9 cellular contexts compared by ENCODE assay signal in genomic region chr10:102815790-102816549, GRCh38. TPM values are rescaled to one million over a fixed set of nuclear protein-coding genes. Genes with fewer than 3 reads are reported as not detected.
DNase-seq lines count a peak whose midpoint lies in the region; ATAC-seq and TF ChIP-seq lines count a peak whose summit lies in the region.
"Had no signal": no experiment of that assay in that cellular context is flagged by ENCODE, and none has a peak within 500 bp of the region (broad histone marks: within the 10 kb centered on the region; RNA-seq: fewer than 3 reads in every experiment).

No MANE protein-coding gene starts in this region.

- peak overlapping the region; percentile 97 for H3K27ac Mint-ChIP-seq in nephron progenitor cell
- H3K27ac Mint-ChIP-seq: IgD-negative memory B cell had no signal

- no peaks in the 10 kb centered on the region for H3K9me3 ChIP-seq in OCI-LY7 (ENCODE audit: low read length)

- H3K9me3 Mint-ChIP-seq in nephron progenitor cell = no peaks in the 10 kb centered on the region
- H3K9me3 Mint-ChIP-seq: IgD-negative memory B cell had no signal

- peak overlapping the region; percentile 74 for H3K27ac ChIP-seq in OCI-LY7 (ENCODE audit: low read depth, low read length, poor library complexity, severe bottlenecking)

- intact Hi-C loops in OCI-LY7 (cut with micrococcal nuclease; ENCODE audit: unreplicated experiment) = no loop called here

- peaks cover 39% of the 10 kb centered on the region for H3K36me3 Mint-ChIP-seq in nephron progenitor cell (ENCODE audit: low read depth)

- peaks cover 52% of the 10 kb centered on the region for H3K4me1 ChIP-seq in OCI-LY7 (ENCODE audit: insufficient read depth, low read length, poor library complexity, severe bottlenecking)

- no peak for TF ChIP-seq CTCF in OCI-LY7 (conservative IDR thresholded peaks at IDR 0.05; ENCODE audit: low read length)
- no peak for TF ChIP-seq CTCF in nephron progenitor cell (IDR thresholded peaks at IDR 0.05)

- BruUV-seq in OCI-LY7 (replicated peaks; lab: Mats Ljungman, UMichigan) = no TSS peak

- peaks cover 34% of the 10 kb centered on the region for H3K36me3 ChIP-seq in OCI-LY7 (ENCODE audit: insufficient read depth, low read length)

- no peaks in the 10 kb centered on the region for H3K79me2 ChIP-seq in OCI-LY7 (ENCODE audit: insufficient read depth, low read depth, low read length)

- H4K20me1 ChIP-seq in OCI-LY7 (ENCODE audit: insufficient read depth, low read length) = no peaks in the 10 kb centered on the region

- peak overlapping the region; percentile 18 for H3K4me3 ChIP-seq in OCI-LY7 (ENCODE audit: low read depth, low read length, poor library complexity, severe bottlenecking)

- peak; percentile 63 for DNase-seq in AG08395 (ENCODE audit: low spot score)
- DNase-seq in OCI-LY7 (ENCODE audit: low spot score) = peak; percentile 54
- peak; percentile 83 for DNase-seq in fibroblast of gingiva (ENCODE audit: low read depth)
- DNase-seq in nephron progenitor cell = no peak
- DNase-seq in NCI-H774 (lab: John Stamatoyannopoulos, UW) = no peak
- no peak for DNase-seq in NCI-H1417 (lab: John Stamatoyannopoulos, UW)

- H3K9me2 ChIP-seq in OCI-LY7 (ENCODE audit: insufficient read depth, low read length) = no peaks in the 10 kb centered on the region

- POLR2A ChIA-PET in OCI-LY7 (lab: Charles Lee) = interaction anchor here (0.9 to 1.1 kb wide), 2 partner anchors 19 to 64 kb away, joined by 3 read pairs; no protein-coding TSS in a partner anchor

- ATAC-seq in GM21515 (IDR thresholded peaks at IDR 0.05; ENCODE audit: unreplicated experiment) (no peak), GM21825 (IDR thresholded peaks at IDR 0.05; ENCODE audit: unreplicated experiment) (no peak)

- H2AFZ ChIP-seq in OCI-LY7 (ENCODE audit: low read length) = no peak overlapping the region; the same call in 1 of the 2 replicates

- H3K27me3 Mint-ChIP-seq in nephron progenitor cell (ENCODE audit: low read depth, poor library complexity) = no peaks in the 10 kb centered on the region
- H3K27me3 Mint-ChIP-seq: IgD-negative memory B cell had no signal

- H3K4me3 Mint-ChIP-seq in nephron progenitor cell = no peak overlapping the region
- H3K4me3 Mint-ChIP-seq: IgD-negative memory B cell had no signal

- CTCF ChIA-PET in OCI-LY7 (lab: Charles Lee; ENCODE audit: unreplicated experiment) = no interaction called here

- peak overlapping the region; percentile 55 for H3K4me2 ChIP-seq in OCI-LY7 (ENCODE audit: low read length)

- peaks cover 51% of the 10 kb centered on the region for H3K4me1 Mint-ChIP-seq in nephron progenitor cell

RNA-seq across cellular contexts. Expression of gene CYP17A1, which starts 21.2 kb away (rescaled TPM):
- not detected in 2 replicates for total RNA-seq in OCI-LY7 (2014; rRNA removed; shearing (Covaris generic))
- not detected in 2 replicates for total RNA-seq in OCI-LY7 (2022)

RNA-seq across cellular contexts. Expression of gene BORCS7, which starts 38.1 kb away (rescaled TPM):
- total RNA-seq in OCI-LY7 (2014; rRNA removed; shearing (Covaris generic)) = 2.8 and 3.3 TPM in 2 replicates
- total RNA-seq in OCI-LY7 (2022) = 4.5 and 5.6 TPM in 2 replicates

RNA-seq across cellular contexts. Expression of gene AS3MT, which starts 53.3 kb away (rescaled TPM):
- total RNA-seq in OCI-LY7 (2014; rRNA removed; shearing (Covaris generic)) = 0.59 TPM in 1 of 2 replicates, not detected in the other
- not detected in 2 replicates for total RNA-seq in OCI-LY7 (2022)

Comparison
In these comparisons a context has a peak if more than half of its experiments do, and no peak if none do; other contexts are left out.
1. DNase-seq: peak in AG08395 (single experiment), OCI-LY7 (single experiment) and fibroblast of gingiva (single experiment); none in nephron progenitor cell (single experiment), NCI-H774 (single experiment) and NCI-H1417 (0 of 3).